Comparison of ENCODE assay signal across 9 cellular contexts in the genomic region with DNA sequence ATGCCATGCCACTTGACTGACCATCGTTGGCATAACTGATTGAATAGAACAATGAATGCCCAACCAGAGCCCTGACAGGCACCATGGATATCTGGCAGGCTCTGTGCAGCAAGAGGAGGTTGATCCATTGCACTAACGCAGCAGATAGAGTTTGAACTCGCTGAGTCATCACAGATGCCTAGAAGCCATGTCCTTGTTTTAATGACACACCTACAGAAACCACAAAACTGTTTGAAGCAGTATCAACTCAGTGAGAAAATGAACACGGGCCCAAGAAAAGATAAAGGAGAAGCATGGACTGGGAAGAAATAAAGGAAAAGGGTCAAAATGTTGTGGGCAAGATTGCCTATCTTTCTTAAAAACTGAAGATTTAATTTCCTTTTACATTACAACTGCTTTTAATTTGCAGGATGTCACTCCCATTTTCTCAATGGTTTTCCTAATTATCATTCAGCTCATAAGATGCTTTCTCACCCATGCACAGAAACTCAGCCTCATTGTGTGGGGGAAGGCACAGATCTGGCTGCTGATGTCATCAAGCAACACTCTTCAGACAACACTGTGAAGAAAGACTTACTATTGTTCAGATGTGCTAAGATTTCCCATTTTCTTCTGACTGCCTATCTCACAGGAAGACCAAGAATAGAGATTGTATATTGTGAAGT.
DNase-seq lines count a peak whose midpoint lies in the region; ATAC-seq and TF ChIP-seq lines count a peak whose summit lies in the region.
"Had no signal": no experiment of that assay in that cellular context is flagged by ENCODE, and none has a peak within 500 bp of the region (broad histone marks: within the 10 kb centered on the region; RNA-seq: fewer than 3 reads in every experiment).

No MANE protein-coding gene starts in this region.

- H3K79me2 ChIP-seq in smooth muscle cell (ENCODE audit: low read depth): no peaks in the 10 kb centered on the region

- H3F3A ChIP-seq in smooth muscle cell (ENCODE audit: low read depth): peaks cover 8% of the 10 kb centered on the region

- ATAC-seq in GM18861 (IDR thresholded peaks at IDR 0.05; ENCODE audit: unreplicated experiment): peak; percentile 47

- no peak overlapping the region for H3K27ac Mint-ChIP-seq in chondrocyte (ENCODE audit: unreplicated experiment)

- H3K36me3 ChIP-seq in smooth muscle cell (ENCODE audit: low read depth): no peaks in the 10 kb centered on the region

- no peaks in the 10 kb centered on the region for H3K36me3 Mint-ChIP-seq in chondrocyte (ENCODE audit: low read depth)

- no peaks in the 10 kb centered on the region for H3K27me3 Mint-ChIP-seq in chondrocyte (ENCODE audit: low read depth)

- no peaks in the 10 kb centered on the region for H3K4me1 ChIP-seq in smooth muscle cell (ENCODE audit: low read depth)

- peak overlapping the region; percentile 69 for H3K9ac ChIP-seq in smooth muscle cell (ENCODE audit: low read depth)

- H3K4me3 ChIP-seq in AG10803 (ENCODE audit: low read length) (no peak overlapping the region), epithelial cell of esophagus (ENCODE audit: low read length) (no peak overlapping the region), smooth muscle cell (no peak overlapping the region)

- H3K4me2 ChIP-seq in smooth muscle cell: peak overlapping the region; percentile 18

- H3K27me3 ChIP-seq in smooth muscle cell (ENCODE audit: low read depth): no peaks in the 10 kb centered on the region

- H3K27ac ChIP-seq in smooth muscle cell (ENCODE audit: low read depth): peak overlapping the region; percentile 86

- no peaks in the 10 kb centered on the region for H3K9me3 ChIP-seq in smooth muscle cell (replicated peaks; ENCODE audit: low read depth)

- 22% methylated on average over 4 of the region's 4 CpGs for WGBS in smooth muscle cell (ENCODE audit: low lambda C conversion rate)

- H2AFZ ChIP-seq in smooth muscle cell (ENCODE audit: low read depth): no peak overlapping the region

- TF ChIP-seq CTCF in AG10803 (conservative IDR thresholded peaks at IDR 0.05; ENCODE audit: low read length): no peak
- no peak for TF ChIP-seq CTCF in epithelial cell of esophagus (IDR thresholded peaks at IDR 0.05; ENCODE audit: insufficient read depth, low read depth, low read length, missing control alignments)
- TF ChIP-seq CTCF in smooth muscle cell (IDR thresholded peaks at IDR 0.05; ENCODE audit: borderline replicate concordance, insufficient read depth, poor library complexity, severe bottlenecking): no peak
- TF ChIP-seq CTCF in chondrocyte (IDR thresholded peaks at IDR 0.05): no peak

- H4K20me1 ChIP-seq in smooth muscle cell (ENCODE audit: low read depth): no peaks in the 10 kb centered on the region

- H3K4me3 Mint-ChIP-seq in chondrocyte (ENCODE audit: unreplicated experiment): no peak overlapping the region
- H3K4me3 Mint-ChIP-seq: neural crest cell had no signal

- DNase-seq in AG10803 (ENCODE audit: low read depth) (peak; percentile 60), NCI-H510A (lab: John Stamatoyannopoulos, UW) (peak; percentile 38), epithelial cell of esophagus (ENCODE audit: low read depth) (peak; percentile 91), smooth muscle cell (lab: John Stamatoyannopoulos, UW; ENCODE audit: unreplicated experiment) (no peak), ecto neural progenitor cell (ENCODE audit: low spot score) (no peak), chondrocyte (ENCODE audit: low spot score) (no peak), NCI-H2081 (lab: John Stamatoyannopoulos, UW) (no peak)

- peaks cover 13% of the 10 kb centered on the region for H3K9me3 Mint-ChIP-seq in chondrocyte (ENCODE audit: low read depth)

- peaks cover 28% of the 10 kb centered on the region for H3K4me1 Mint-ChIP-seq in chondrocyte (ENCODE audit: low read depth)

Comparison
In these comparisons a context has a peak if more than half of its experiments do, and no peak if none do; other contexts are left out.
1. DNase-seq: peak in AG10803 (single experiment), NCI-H510A (single experiment) and epithelial cell of esophagus (single experiment); none in smooth muscle cell (single experiment), ecto neural progenitor cell (single experiment), chondrocyte (single experiment) and NCI-H2081 (0 of 2).